Comparison of ENCODE assay signal across 1 cellular context in the genomic region with DNA sequence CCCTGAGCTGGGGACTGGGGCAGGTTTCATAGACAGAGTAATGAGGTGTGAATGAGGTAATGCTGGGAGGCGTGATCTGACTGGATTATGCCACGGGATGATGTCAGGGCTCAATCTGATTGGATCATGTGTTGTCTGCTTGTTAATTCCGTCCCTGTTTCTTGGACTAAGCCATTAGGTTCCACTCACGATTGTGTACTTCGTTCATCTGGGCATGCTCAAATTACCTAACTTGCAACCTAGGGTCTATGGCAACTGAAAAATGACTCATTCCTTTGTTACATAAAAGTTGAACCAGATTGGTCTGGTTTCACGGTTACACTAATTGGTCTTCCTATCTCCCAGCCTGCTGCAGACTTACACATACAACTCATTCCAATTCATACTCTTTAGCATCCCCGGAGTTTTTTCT.
A peak's percentile ranks its signal among the peaks of the same experiment; 100 is the strongest.
TF ChIP-seq lines count a peak whose summit lies in the region.

No MANE protein-coding gene starts in this region.

TF ChIP-seq in HepG2, 621 proteins besides CTCF, POLR2A, EP300 and RAD21:
- TF ChIP-seq, protein P1, sequence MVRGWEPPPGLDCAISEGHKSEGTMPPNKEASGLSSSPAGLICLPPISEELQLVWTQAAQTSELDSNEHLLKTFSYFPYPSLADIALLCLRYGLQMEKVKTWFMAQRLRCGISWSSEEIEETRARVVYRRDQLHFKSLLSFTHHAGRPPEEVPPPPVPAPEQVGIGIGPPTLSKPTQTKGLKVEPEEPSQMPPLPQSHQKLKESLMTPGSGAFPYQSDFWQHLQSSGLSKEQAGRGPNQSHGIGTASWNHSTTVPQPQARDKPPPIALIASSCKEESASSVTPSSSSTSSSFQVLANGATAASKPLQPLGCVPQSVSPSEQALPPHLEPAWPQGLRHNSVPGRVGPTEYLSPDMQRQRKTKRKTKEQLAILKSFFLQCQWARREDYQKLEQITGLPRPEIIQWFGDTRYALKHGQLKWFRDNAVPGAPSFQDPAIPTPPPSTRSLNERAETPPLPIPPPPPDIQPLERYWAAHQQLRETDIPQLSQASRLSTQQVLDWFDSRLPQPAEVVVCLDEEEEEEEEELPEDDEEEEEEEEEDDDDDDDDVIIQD (CRISPR knock-in tag; IDR thresholded peaks at IDR 0.05; ENCODE audit: low read depth) = no peak
- TF ChIP-seq CBX1 (IDR thresholded peaks at IDR 0.05; ENCODE audit: low read depth) (no peak), FOSL2 (CRISPR knock-in tag; IDR thresholded peaks at IDR 0.05) (peak; percentile 35; the same call in 1 of the 2 replicates)
